Comparison of ENCODE assay signal across 8 cellular contexts in genomic region chr1:40316595-40317393, GRCh38. TPM values are rescaled to one million over a fixed set of nuclear protein-coding genes. Genes with fewer than 3 reads are reported as not detected.
DNase-seq lines count a peak whose midpoint lies in the region; TF ChIP-seq lines count a peak whose summit lies in the region.

TSS of gene COL9A2 (minus strand) at chr1:40317286. CDS start at chr1:40317197, 89 bp downstream.

- peak within 1 kb of the TSS; percentile 76 to 100 (median 98) for H3K27ac ChIP-seq in dorsolateral prefrontal cortex

- H3K4me3 ChIP-seq in dorsolateral prefrontal cortex = peak within 1 kb of the TSS; percentile 43 to 85 (median 66)

- in situ Hi-C loops in G401 (cut with HindIII; ENCODE audit: low sequenced_read_pairs) = no loop called here

- peak in 30 of 56 donors; percentile 3 to 47 (median 28) for TF ChIP-seq CTCF in dorsolateral prefrontal cortex (IDR thresholded peaks at IDR 0.05 in 54 of 56, conservative IDR thresholded peaks at IDR 0.05 in 2 of 56; ENCODE audit: low read depth in 1 of 56, partially characterized antibody in 56 of 56)

- peak; percentile 51 for DNase-seq in DMS153 (lab: John Stamatoyannopoulos, UW)
- DNase-seq in NCI-H1105 (lab: John Stamatoyannopoulos, UW) = peak; percentile 65
- peak; percentile 58 for DNase-seq in activated CD4-positive, alpha-beta T cell treated with anti-CD3 and anti-CD28 coated beads for 48 hours
- DNase-seq in dorsolateral prefrontal cortex = peak; percentile 16 to 90 (median 78)
- peak; percentile 85 for DNase-seq in medulla oblongata (ENCODE audit: extremely low spot score)
- peak; percentile 54 for DNase-seq in stimulated activated CD8-positive, alpha-beta memory T cell treated with anti-CD3 and anti-CD28 coated beads, Interleukin-12 subunit alpha, Interleukin-12 subunit beta, amount 100 ng/mL, for 4 hours (ENCODE audit: low read depth)
- no peak for DNase-seq in G401 (ENCODE audit: low spot score)
- no peak for DNase-seq in NCI-H187 treated with DMSO at 0.1 percent for 48 hours (lab: John Stamatoyannopoulos, UW)

- intact Hi-C loops in dorsolateral prefrontal cortex (cut with DNase I) = loop anchor here (2.0 to 10.0 kb wide), 3 partner anchors 58 to 274 kb away; partner anchors contain the start of genes CAP1 (in 1 of the 2) and ZMPSTE24 (in 1 of the 2)

- H3K27me3 ChIP-seq in dorsolateral prefrontal cortex = peaks cover 0 to 30% (median 13%) of the 10 kb centered on the region in 45 donors

RNA-seq across cellular contexts. Expression of gene COL9A2, which starts in this region (rescaled TPM):
- total RNA-seq in dorsolateral prefrontal cortex = 100 to 1,000 TPM in 2 of 120 experiments, 10 to 100 TPM in 118; 11.0 to 162 (median 38.4) TPM
- total RNA-seq in G401 (2014; rRNA removed; shearing (Covaris generic)) = 4.0 and 6.4 TPM in 2 replicates

Comparison
In these comparisons a context has a peak if more than half of its experiments do, and no peak if none do; other contexts are left out.
1. DNase-seq: peak in DMS153 (single experiment), NCI-H1105 (single experiment), activated CD4-positive, alpha-beta T cell treated with anti-CD3 and anti-CD28 coated beads for 48 hours (single experiment), dorsolateral prefrontal cortex (10 of 10), medulla oblongata (single experiment) and stimulated activated CD8-positive, alpha-beta memory T cell treated with anti-CD3 and anti-CD28 coated beads, Interleukin-12 subunit alpha, Interleukin-12 subunit beta, amount 100 ng/mL, for 4 hours (single experiment); none in G401 (single experiment) and NCI-H187 treated with DMSO at 0.1 percent for 48 hours (single experiment).